Comparison of ENCODE assay signal across 13 cellular contexts in genomic region chr3:7978104-7978457, GRCh38.
DNase-seq lines count a peak whose midpoint lies in the region; ATAC-seq, FAIRE-seq and TF ChIP-seq lines count a peak whose summit lies in the region.
"Had no signal": no experiment of that assay in that cellular context is flagged by ENCODE, and none has a peak within 500 bp of the region (broad histone marks: within the 10 kb centered on the region; RNA-seq: fewer than 3 reads in every experiment).

No MANE protein-coding gene starts in this region.

- dilution Hi-C loops in keratinocyte (cut with MboI; ENCODE audit: extremely low pct_ligation_motif_present, low sequenced_read_pairs) = no loop called here

- FAIRE-seq in astrocyte (lab: Jason Lieb, UNC) (no peak), keratinocyte (lab: Jason Lieb, UNC) (no peak)

- intact Hi-C loops in A673 (cut with micrococcal nuclease; ENCODE audit: unreplicated experiment) = loop anchor here (10.0 kb wide), 1 partner anchor 337 kb away; no protein-coding TSS in a partner anchor

- H3K4me2 ChIP-seq in astrocyte (ENCODE audit: low read length) (peak overlapping the region; percentile 73), keratinocyte (ENCODE audit: control insufficient read depth, extremely low read depth, insufficient read depth, low read depth, low read length) (peak overlapping the region; percentile 45)

- CTCF ChIA-PET in A673 (lab: Charles Lee) = no interaction called here

- H3K4me1 ChIP-seq in A673 (ENCODE audit: insufficient read depth, low read length, poor library complexity, severe bottlenecking) (peaks cover 18% of the 10 kb centered on the region), astrocyte (ENCODE audit: insufficient read depth, low read length) (peaks cover 16% of the 10 kb centered on the region), keratinocyte (ENCODE audit: control insufficient read depth, extremely low read depth, insufficient read depth, low read length) (peaks cover 18% of the 10 kb centered on the region)
- H3K4me1 ChIP-seq: parathyroid adenoma had no signal

- H3K4me3 ChIP-seq in A673 (ENCODE audit: low read depth, low read length, poor library complexity, severe bottlenecking) (peak overlapping the region; percentile 29), astrocyte (ENCODE audit: insufficient read depth, low read depth, low read length) (no peak overlapping the region), keratinocyte (ENCODE audit: control insufficient read depth in 2 of 3, extremely low read depth in 1 of 3, insufficient read depth in 2 of 3, low read depth in 1 of 3, low read length in 3 of 3) (no peak overlapping the region), coronary artery (no peak overlapping the region)

- H3K27ac ChIP-seq in A673 (ENCODE audit: low read depth, low read length, poor library complexity, severe bottlenecking) (peak overlapping the region; percentile 73), astrocyte (ENCODE audit: low read depth, low read length) (peak overlapping the region; percentile 81), keratinocyte (ENCODE audit: control insufficient read depth, insufficient read depth, low read length) (peak overlapping the region; percentile 75), coronary artery (no peak overlapping the region)
- H3K27ac ChIP-seq: parathyroid adenoma had no signal

- POLR2A ChIA-PET in A673 (lab: Charles Lee; ENCODE audit: low non-redundant PET) = interaction anchor here (0.6 kb wide), 1 partner anchor 90 kb away, joined by 3 read pairs; no protein-coding TSS in a partner anchor

- no peaks in the 10 kb centered on the region for H3K27me3 Mint-ChIP-seq in astrocyte (ENCODE audit: low read depth, unreplicated experiment)

- ATAC-seq in HG02798 (IDR thresholded peaks at IDR 0.05; ENCODE audit: poor library complexity, unreplicated experiment) = peak; percentile 20
- ATAC-seq: left colon had no signal

- no peaks in the 10 kb centered on the region for H3K9me3 Mint-ChIP-seq in astrocyte (ENCODE audit: unreplicated experiment)

- no peaks in the 10 kb centered on the region for H3K9me1 ChIP-seq in keratinocyte (ENCODE audit: control insufficient read depth, extremely low read depth, insufficient read depth, low read length)

- peaks cover 6% of the 10 kb centered on the region for H3K4me1 Mint-ChIP-seq in astrocyte (ENCODE audit: low read depth, unreplicated experiment)

- H3K9ac ChIP-seq in astrocyte (ENCODE audit: low read length) = no peak overlapping the region
- no peak overlapping the region for H3K9ac ChIP-seq in keratinocyte (ENCODE audit: control insufficient read depth, extremely low read depth, insufficient read depth, low read length)
- H3K9ac ChIP-seq: parathyroid adenoma had no signal

- H3K9me3 ChIP-seq in A673 (ENCODE audit: low read depth, low read length, poor library complexity, severe bottlenecking) (no peaks in the 10 kb centered on the region), astrocyte (ENCODE audit: insufficient read depth, low read depth, low read length) (no peaks in the 10 kb centered on the region), keratinocyte (ENCODE audit: control insufficient read depth, low read depth, low read length) (no peaks in the 10 kb centered on the region)

- no peak for TF ChIP-seq CTCF in A673 (conservative IDR thresholded peaks at IDR 0.05; ENCODE audit: low read depth, low read length)
- no peak for TF ChIP-seq CTCF in astrocyte (IDR thresholded peaks at IDR 0.05; ENCODE audit: insufficient read depth, low read depth, low read length)
- no peak for TF ChIP-seq CTCF in keratinocyte (optimal IDR thresholded peaks at IDR 0.05 in 1 of 3, IDR thresholded peaks at IDR 0.05 in 1 of 3, conservative IDR thresholded peaks at IDR 0.05 in 1 of 3; ENCODE audit: extremely low read depth in 1 of 3, insufficient read depth in 2 of 3, low read length in 3 of 3)
- no peak for TF ChIP-seq CTCF in GM10266 (IDR thresholded peaks at IDR 0.05; ENCODE audit: control insufficient read depth, insufficient read depth, low read depth, missing control alignments)
- TF ChIP-seq CTCF in coronary artery (IDR thresholded peaks at IDR 0.05) = no peak

- H3K36me3 Mint-ChIP-seq in astrocyte (ENCODE audit: low read depth, unreplicated experiment) = no peaks in the 10 kb centered on the region

- H3K79me2 ChIP-seq in astrocyte (ENCODE audit: insufficient read depth, low read length) = no peaks in the 10 kb centered on the region
- H3K79me2 ChIP-seq in keratinocyte (ENCODE audit: control insufficient read depth, insufficient read depth, low read length) = no peaks in the 10 kb centered on the region
- H3K79me2 ChIP-seq: parathyroid adenoma had no signal

- no peak overlapping the region for H3K27ac Mint-ChIP-seq in astrocyte (ENCODE audit: unreplicated experiment)

- H3K4me3 Mint-ChIP-seq in astrocyte (ENCODE audit: unreplicated experiment) = no peak overlapping the region

- DNase-seq in A673 (ENCODE audit: low spot score) = peak; percentile 89
- DNase-seq in astrocyte (ENCODE audit: low read depth) = no peak
- no peak for DNase-seq in keratinocyte (ENCODE audit: low read depth, low spot score)
- DNase-seq in MV-4-11 (lab: John Stamatoyannopoulos, UW) = no peak
- no peak for DNase-seq in GM10266 (ENCODE audit: extremely low spot score)
- no peak for DNase-seq in mesenteric fat pad (ENCODE audit: low spot score)
- no peak for DNase-seq in coronary artery (ENCODE audit: low spot score)
- DNase-seq: activated CD4-positive, CD25-positive, alpha-beta regulatory T cell; left colon; RPMI8226; stimulated activated CD4-positive, alpha-beta T cell treated with anti-CD3 and anti-CD28 coated beads, Interleukin-2, amount 100 ng/mL, for 48 hours had no signal

- H4K20me1 ChIP-seq in astrocyte (ENCODE audit: insufficient read depth, low read length) (no peaks in the 10 kb centered on the region), keratinocyte (ENCODE audit: control insufficient read depth, extremely low read depth, insufficient read depth, low read length) (no peaks in the 10 kb centered on the region)

- H3K27me3 ChIP-seq in A673 (replicated peaks; ENCODE audit: insufficient read depth, low read depth, low read length, poor library complexity) (no peaks in the 10 kb centered on the region), astrocyte (ENCODE audit: insufficient read depth, low read length) (no peaks in the 10 kb centered on the region), keratinocyte (ENCODE audit: control insufficient read depth, extremely low read depth, insufficient read depth, low read length) (no peaks in the 10 kb centered on the region)

- H3K36me3 ChIP-seq in A673 (ENCODE audit: insufficient read depth, low read length, poor library complexity, severe bottlenecking) (no peaks in the 10 kb centered on the region), astrocyte (ENCODE audit: insufficient read depth, low read length) (no peaks in the 10 kb centered on the region), keratinocyte (ENCODE audit: control insufficient read depth in 2 of 2, extremely low read depth in 1 of 2, insufficient read depth in 2 of 2, low read length in 2 of 2) (no peaks in the 10 kb centered on the region)

- H2AFZ ChIP-seq in astrocyte (ENCODE audit: low read depth, low read length) (peak overlapping the region; percentile 79), keratinocyte (ENCODE audit: control insufficient read depth, low read length) (peak overlapping the region; percentile 88)
- H2AFZ ChIP-seq: parathyroid adenoma had no signal

- BruUV-seq in A673 (replicated peaks; lab: Mats Ljungman, UMichigan) = no TSS peak

Comparison
In these comparisons a context has a peak if more than half of its experiments do, and no peak if none do; other contexts are left out.
1. H3K27ac ChIP-seq: peak in A673 (single experiment), astrocyte (single experiment) and keratinocyte (single experiment); none in coronary artery (0 of 2).